Comparison of ENCODE assay signal across 31 cellular contexts in the genomic region with DNA sequence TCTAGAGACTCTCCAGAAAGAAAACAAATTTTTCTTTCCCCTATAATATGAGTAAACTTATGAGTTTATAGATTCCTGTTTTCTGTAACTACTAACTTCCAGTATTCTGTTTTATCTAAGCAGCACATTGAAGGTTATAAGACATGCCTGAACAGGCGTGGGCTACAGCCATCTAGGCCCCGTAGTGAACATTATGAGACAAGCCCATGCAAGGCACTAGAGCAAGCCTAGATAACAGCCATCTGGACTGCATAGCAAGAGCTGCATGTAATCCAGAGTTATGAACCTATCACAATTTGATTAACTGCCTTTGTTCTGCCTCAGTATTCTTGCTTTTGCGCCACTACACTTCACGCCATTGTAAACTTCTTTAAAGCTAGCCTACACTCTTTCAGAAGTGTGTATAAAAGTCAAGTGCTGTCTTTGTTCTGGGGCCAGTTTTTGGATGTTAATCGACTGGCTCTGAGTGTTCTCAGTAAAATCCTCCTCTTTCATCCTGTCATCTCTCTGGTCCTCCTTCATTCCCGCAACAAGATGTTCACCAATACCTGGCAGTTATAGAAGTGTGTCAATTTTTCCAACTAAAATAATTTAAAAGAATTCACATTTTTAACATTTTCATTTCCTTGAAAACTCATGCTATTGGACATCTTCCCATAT. TPM values are rescaled to one million over a fixed set of nuclear protein-coding genes. Genes with fewer than 3 reads are reported as not detected.
"Had no signal": no experiment of that assay in that cellular context is flagged by ENCODE, and none has a peak within 500 bp of the region (broad histone marks: within the 10 kb centered on the region; RNA-seq: fewer than 3 reads in every experiment).

No MANE protein-coding gene starts in this region.

- DNase-seq: activated CD4-positive, alpha-beta memory T cell treated with anti-CD3 and anti-CD28 coated beads, Interleukin-2, amount 10 ng/mL, durations not matched to agents 7 days and 5 days; activated CD4-positive, alpha-beta T cell treated with anti-CD3 and anti-CD28 coated beads for 36 hours; activated CD4-positive, alpha-beta T cell treated with anti-CD3 and anti-CD28 coated beads, Interleukin-2, amount 50 U/mL, for 1 hour; activated gamma-delta T cell treated with Interleukin-2 at 50 U/mL for 16 hours; activated naive CD4-positive, alpha-beta T cell treated with anti-CD3 and anti-CD28 coated beads, Interleukin-2, amount 10 ng/mL, durations not matched to agents 7 days and 5 days; activated naive CD8-positive, alpha-beta T cell treated with anti-CD3 and anti-CD28 coated beads for 36 hours; activated T-cell treated with anti-CD3 and anti-CD28 coated beads for 4 hours; activated T-cell treated with anti-CD3 and anti-CD28 coated beads, Interleukin-2, amount 50 U/mL, for 72 hours; brain microvascular endothelial cell; MM.1S; NCI-H1105 treated with DMSO at 0.1 percent for 48 hours; NCI-H146; NCI-H187 treated with DMSO at 0.1 percent for 48 hours; NCI-H2081 treated with DMSO at 0.1 percent for 48 hours; NCI-H510A treated with DMSO at 0.1 percent for 48 hours; NCI-H69; NK-92 treated with Interleukin-12 subunit alpha and Interleukin-12 subunit beta, amount 100 ng/mL, for 24 hours; OCI-M1; RPMI8226; T-cell; T-helper 2 cell; T1000; WERI-Rb-1 had no signal

- H3K27me3 Mint-ChIP-seq: activated naive CD4-positive, alpha-beta T cell treated with anti-CD3 and anti-CD28 coated beads, Interleukin-2, amount 10 ng/mL, durations not matched to agents 7 days and 5 days had no signal

- H3K4me3 Mint-ChIP-seq: activated CD4-positive, alpha-beta memory T cell treated with anti-CD3 and anti-CD28 coated beads, Interleukin-2, amount 10 ng/mL, durations not matched to agents 7 days and 5 days; activated CD4-positive, alpha-beta T cell treated with anti-CD3 and anti-CD28 coated beads for 36 hours; activated naive CD4-positive, alpha-beta T cell treated with anti-CD3 and anti-CD28 coated beads, Interleukin-2, amount 10 ng/mL, durations not matched to agents 7 days and 5 days; activated naive CD8-positive, alpha-beta T cell treated with anti-CD3 and anti-CD28 coated beads for 36 hours; activated T-cell treated with anti-CD3 and anti-CD28 coated beads, Interleukin-2, amount 50 U/mL, for 72 hours; T-cell had no signal

- H3K27me3 ChIP-seq: brain microvascular endothelial cell had no signal

- H3K27ac ChIP-seq: brain microvascular endothelial cell, SK-N-MC, WERI-Rb-1 had no signal

- H3K27ac Mint-ChIP-seq: activated CD4-positive, alpha-beta memory T cell treated with anti-CD3 and anti-CD28 coated beads, Interleukin-2, amount 10 ng/mL, durations not matched to agents 7 days and 5 days; activated CD4-positive, alpha-beta T cell treated with anti-CD3 and anti-CD28 coated beads for 36 hours; activated naive CD4-positive, alpha-beta T cell treated with anti-CD3 and anti-CD28 coated beads, Interleukin-2, amount 10 ng/mL, durations not matched to agents 7 days and 5 days; activated naive CD8-positive, alpha-beta T cell treated with anti-CD3 and anti-CD28 coated beads for 36 hours; activated T-cell treated with anti-CD3 and anti-CD28 coated beads, Interleukin-2, amount 50 U/mL, for 72 hours; activated T-helper 2 cell treated with anti-CD3 and anti-CD28 coated beads, Interferon-gamma antibody, Interleukin-2, Interleukin-4, amounts not matched to agents 10 μg/mL and 5 μg/mL and 100 μg/mL, durations not matched to agents 14 hours and 24 hours and 36 hours; T-cell had no signal

- H3K36me3 Mint-ChIP-seq: activated naive CD4-positive, alpha-beta T cell treated with anti-CD3 and anti-CD28 coated beads, Interleukin-2, amount 10 ng/mL, durations not matched to agents 7 days and 5 days had no signal

- H3K4me1 Mint-ChIP-seq: activated CD4-positive, alpha-beta memory T cell treated with anti-CD3 and anti-CD28 coated beads, Interleukin-2, amount 10 ng/mL, durations not matched to agents 7 days and 5 days; activated CD4-positive, alpha-beta T cell treated with anti-CD3 and anti-CD28 coated beads for 36 hours; activated naive CD4-positive, alpha-beta T cell treated with anti-CD3 and anti-CD28 coated beads, Interleukin-2, amount 10 ng/mL, durations not matched to agents 7 days and 5 days; activated naive CD8-positive, alpha-beta T cell treated with anti-CD3 and anti-CD28 coated beads for 36 hours; T-cell had no signal

- H3K4me3 ChIP-seq: SK-N-MC had no signal

- H3K36me3 ChIP-seq: brain microvascular endothelial cell, WERI-Rb-1 had no signal

- ATAC-seq: activated CD4-positive, alpha-beta T cell treated with anti-CD3 and anti-CD28 coated beads for 36 hours; activated T-cell treated with anti-CD3 and anti-CD28 coated beads, Interleukin-2, amount 50 U/mL, for 72 hours; Panc1; Right ventricle myocardium inferior; T-cell had no signal

RNA-seq across cellular contexts. Expression of gene SULT1C3, which starts 3.0 kb away (rescaled TPM):
- total RNA-seq: activated CD4-positive, alpha-beta memory T cell treated with anti-CD3 and anti-CD28 coated beads, Interleukin-2, amount 10 ng/mL, durations not matched to agents 7 days and 5 days; activated CD4-positive, alpha-beta T cell treated with anti-CD3 and anti-CD28 coated beads for 36 hours; activated CD8-positive, alpha-beta memory T cell treated with anti-CD3 and anti-CD28 coated beads for 36 hours; activated naive CD8-positive, alpha-beta T cell treated with anti-CD3 and anti-CD28 coated beads for 36 hours; activated T-cell treated with anti-CD3 and anti-CD28 coated beads, Interleukin-2, amount 50 U/mL, for 72 hours; activated T-helper 2 cell treated with anti-CD3 and anti-CD28 coated beads, Interferon-gamma antibody, Interleukin-2, Interleukin-4, amounts not matched to agents 10 μg/mL and 5 μg/mL and 100 μg/mL, durations not matched to agents 14 hours and 24 hours and 36 hours; cardiac septum; cerebellum; Right ventricle myocardium inferior; T-cell had no signal
- polyA plus RNA-seq: adipose tissue had no signal

RNA-seq across cellular contexts. Expression of gene SULT1C2, which starts 51.9 kb away (rescaled TPM):
- total RNA-seq: activated CD4-positive, alpha-beta memory T cell treated with anti-CD3 and anti-CD28 coated beads, Interleukin-2, amount 10 ng/mL, durations not matched to agents 7 days and 5 days; activated CD4-positive, alpha-beta T cell treated with anti-CD3 and anti-CD28 coated beads for 36 hours; activated CD8-positive, alpha-beta memory T cell treated with anti-CD3 and anti-CD28 coated beads for 36 hours; activated naive CD8-positive, alpha-beta T cell treated with anti-CD3 and anti-CD28 coated beads for 36 hours; activated T-cell treated with anti-CD3 and anti-CD28 coated beads, Interleukin-2, amount 50 U/mL, for 72 hours; activated T-helper 2 cell treated with anti-CD3 and anti-CD28 coated beads, Interferon-gamma antibody, Interleukin-2, Interleukin-4, amounts not matched to agents 10 μg/mL and 5 μg/mL and 100 μg/mL, durations not matched to agents 14 hours and 24 hours and 36 hours had no signal
